ENCODE assay signal across 15 cellular contexts in the genomic region with DNA sequence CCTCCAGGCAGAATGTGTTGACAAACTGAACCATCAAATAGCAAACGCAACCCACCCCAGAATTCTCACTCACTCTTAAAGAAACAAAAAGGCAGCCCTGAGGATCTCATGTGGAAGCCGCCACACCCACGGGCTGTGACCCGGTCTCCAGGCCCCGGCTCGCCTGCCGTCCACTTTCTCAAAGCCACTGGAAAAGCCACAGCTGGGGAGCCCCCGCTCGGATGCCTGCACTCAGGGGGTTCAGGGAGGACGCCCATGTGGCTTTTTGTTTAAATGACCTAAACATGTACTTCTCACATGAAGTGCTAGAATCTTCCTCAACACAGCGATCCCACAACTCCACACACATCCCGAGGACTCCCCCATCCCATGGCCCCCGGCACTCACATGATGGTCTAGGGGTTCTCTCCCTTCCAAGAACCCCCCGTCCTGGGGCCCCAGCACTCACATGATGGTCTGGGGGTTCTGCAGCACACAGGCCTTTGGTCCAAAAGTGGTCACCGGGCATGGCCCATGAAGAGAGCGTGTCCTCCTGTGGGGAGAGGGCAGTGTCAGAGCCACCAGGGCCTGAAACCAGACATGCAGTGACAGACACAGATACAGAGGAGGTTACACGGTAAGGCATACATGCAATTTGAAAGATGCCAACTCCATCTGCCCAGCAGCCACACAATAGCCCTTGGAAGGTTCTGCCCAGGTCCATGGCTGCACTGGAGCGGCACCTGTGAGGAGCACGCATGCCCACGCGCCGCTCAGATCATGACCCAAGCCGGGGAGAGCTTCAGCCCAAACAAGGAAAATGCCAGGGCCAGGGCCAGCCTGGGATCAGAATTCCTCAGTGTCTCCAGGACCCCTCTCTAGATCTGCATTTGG.
"Had no signal": no experiment of that assay in that cellular context is flagged by ENCODE, and none has a peak within 500 bp of the region (broad histone marks: within the 10 kb centered on the region; RNA-seq: fewer than 3 reads in every experiment).

No MANE protein-coding gene starts in this region.

- H3K9me3 ChIP-seq: ascending aorta, colonic mucosa, heart left ventricle, left lung, transverse colon had no signal

- H3K9ac ChIP-seq: parathyroid adenoma had no signal

- H3K27ac ChIP-seq: ascending aorta, cardiac muscle cell, colonic mucosa, heart left ventricle, left lung, parathyroid adenoma, transverse colon had no signal

- H3K4me3 ChIP-seq: ascending aorta, cardiac muscle cell, colonic mucosa, heart left ventricle, left lung, transverse colon had no signal

- H3K4me1 ChIP-seq: ascending aorta, parathyroid adenoma had no signal

- FAIRE-seq: frontal cortex, islet of Langerhans had no signal

- DNase-seq: activated CD4-positive, alpha-beta T cell treated with anti-CD3 and anti-CD28 coated beads, Interleukin-2, amount 50 U/mL, for 48 hours; activated gamma-delta T cell treated with Interleukin-2 at 50 U/mL for 16 hours; activated T-cell treated with anti-CD3 and anti-CD28 coated beads, Interleukin-2, amount 50 U/mL, for 48 hours; colonic mucosa; heart left ventricle; mesenchymal stem cell; nephron progenitor cell; transverse colon had no signal

- H2AFZ ChIP-seq: parathyroid adenoma had no signal

- H3K27ac Mint-ChIP-seq: nephron progenitor cell had no signal

- H3K9me3 Mint-ChIP-seq: nephron progenitor cell had no signal

- H3K4me3 Mint-ChIP-seq: nephron progenitor cell had no signal

- ATAC-seq: activated CD4-positive, CD25-positive, alpha-beta regulatory T cell treated with anti-CD3 and anti-CD28 coated beads, Interleukin-2, amount 50 U/mL, for 24 hours; heart left ventricle; left lung had no signal

- H3K27me3 ChIP-seq: ascending aorta, cardiac muscle cell, colonic mucosa, heart left ventricle, left lung, transverse colon had no signal
